In the genomic region with DNA sequence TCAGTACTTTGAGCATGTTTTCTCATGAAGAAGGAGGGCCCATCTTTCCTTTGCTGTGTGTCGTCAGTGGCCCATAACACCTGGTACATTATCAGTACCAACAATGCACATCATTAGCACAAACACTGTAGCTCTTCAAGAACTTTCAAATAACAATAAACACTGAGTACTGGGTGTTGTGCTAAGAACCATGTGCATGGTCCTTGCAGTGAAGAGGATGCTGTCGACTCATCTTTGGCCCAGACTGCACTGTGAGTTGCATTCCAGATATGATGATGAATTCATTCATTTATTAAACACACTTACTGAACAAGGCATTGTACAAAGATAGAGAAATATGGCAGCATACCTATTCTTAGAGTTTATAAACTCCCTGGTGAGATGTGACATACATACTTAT, we compare ENCODE assay signal across 1 cellular context.
A peak's percentile ranks its signal among the peaks of the same experiment; 100 is the strongest.
TF ChIP-seq lines count a peak whose summit lies in the region.

No MANE protein-coding gene starts in this region.

TF ChIP-seq in IMR-90, 13 proteins besides CTCF, POLR2A, EP300 and RAD21:
- TF ChIP-seq FOS (IDR thresholded peaks at IDR 0.05; ENCODE audit: low read depth, low read length): peak; percentile 29; the same call in 1 of the 2 replicates
- TF ChIP-seq, protein P1, sequence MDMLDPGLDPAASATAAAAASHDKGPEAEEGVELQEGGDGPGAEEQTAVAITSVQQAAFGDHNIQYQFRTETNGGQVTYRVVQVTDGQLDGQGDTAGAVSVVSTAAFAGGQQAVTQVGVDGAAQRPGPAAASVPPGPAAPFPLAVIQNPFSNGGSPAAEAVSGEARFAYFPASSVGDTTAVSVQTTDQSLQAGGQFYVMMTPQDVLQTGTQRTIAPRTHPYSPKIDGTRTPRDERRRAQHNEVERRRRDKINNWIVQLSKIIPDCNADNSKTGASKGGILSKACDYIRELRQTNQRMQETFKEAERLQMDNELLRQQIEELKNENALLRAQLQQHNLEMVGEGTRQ (IDR thresholded peaks at IDR 0.05; ENCODE audit: low read depth, low read length): no peak
- no peak for TF ChIP-seq CEBPB (IDR thresholded peaks at IDR 0.05; ENCODE audit: low read depth, low read length)
- TF ChIP-seq MXI1 (IDR thresholded peaks at IDR 0.05; ENCODE audit: borderline replicate concordance, low read depth, low read length): 0 out of 2 replicates have a peak, but pooled peaks have one; percentile 40
- TF ChIP-seq, protein P2, sequence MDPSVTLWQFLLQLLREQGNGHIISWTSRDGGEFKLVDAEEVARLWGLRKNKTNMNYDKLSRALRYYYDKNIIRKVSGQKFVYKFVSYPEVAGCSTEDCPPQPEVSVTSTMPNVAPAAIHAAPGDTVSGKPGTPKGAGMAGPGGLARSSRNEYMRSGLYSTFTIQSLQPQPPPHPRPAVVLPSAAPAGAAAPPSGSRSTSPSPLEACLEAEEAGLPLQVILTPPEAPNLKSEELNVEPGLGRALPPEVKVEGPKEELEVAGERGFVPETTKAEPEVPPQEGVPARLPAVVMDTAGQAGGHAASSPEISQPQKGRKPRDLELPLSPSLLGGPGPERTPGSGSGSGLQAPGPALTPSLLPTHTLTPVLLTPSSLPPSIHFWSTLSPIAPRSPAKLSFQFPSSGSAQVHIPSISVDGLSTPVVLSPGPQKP (IDR thresholded peaks at IDR 0.05; ENCODE audit: borderline replicate concordance, low read depth, low read length): no peak
- TF ChIP-seq SMC3 (IDR thresholded peaks at IDR 0.05; ENCODE audit: low read depth, low read length): no peak
- TF ChIP-seq MAZ (IDR thresholded peaks at IDR 0.05; ENCODE audit: borderline replicate concordance, low read depth, low read length): no peak
- no peak for TF ChIP-seq RCOR1 (IDR thresholded peaks at IDR 0.05; ENCODE audit: insufficient replicate concordance, low read length)
- no peak for TF ChIP-seq MAFK (IDR thresholded peaks at IDR 0.05; ENCODE audit: low read depth, low read length)
- TF ChIP-seq CHD1 (IDR thresholded peaks at IDR 0.05; ENCODE audit: low read depth, low read length): no peak
- TF ChIP-seq BHLHE40 (IDR thresholded peaks at IDR 0.05; ENCODE audit: low read depth, low read length): peak; percentile 54; the same call in 1 of the 2 replicates
- TF ChIP-seq NFE2L2 (IDR thresholded peaks at IDR 0.05; ENCODE audit: low read depth, low read length): no peak
- no peak for TF ChIP-seq RFX5 (IDR thresholded peaks at IDR 0.05; ENCODE audit: low read depth, low read length)
TF ChIP-seq in IMR-90: peak in this region for 3.
